16 cellular contexts compared by ENCODE assay signal in genomic region chr11:105181521-105181920, GRCh38. TPM values are rescaled to one million over a fixed set of nuclear protein-coding genes. Genes with fewer than 3 reads are reported as not detected.
DNase-seq lines count a peak whose midpoint lies in the region; ATAC-seq and TF ChIP-seq lines count a peak whose summit lies in the region.
"Had no signal": no experiment of that assay in that cellular context is flagged by ENCODE, and none has a peak within 500 bp of the region (broad histone marks: within the 10 kb centered on the region; RNA-seq: fewer than 3 reads in every experiment).

No MANE protein-coding gene starts in this region.

- H3K36me3 Mint-ChIP-seq in CD14-positive monocyte (peaks cover 3 to 4% of the 10 kb centered on the region in 2 donors), endothelial cell (ENCODE audit: low read depth, unreplicated experiment) (no peaks in the 10 kb centered on the region), Calu3 (ENCODE audit: insufficient read depth, unreplicated experiment) (no peaks in the 10 kb centered on the region)
- H3K36me3 Mint-ChIP-seq: CD4-positive, CD25-positive, alpha-beta regulatory T cell had no signal

- peak overlapping the region; percentile 42 to 54 for H3K4me3 Mint-ChIP-seq in CD14-positive monocyte
- H3K4me3 Mint-ChIP-seq in endothelial cell (ENCODE audit: unreplicated experiment) = no peak overlapping the region
- no peak overlapping the region for H3K4me3 Mint-ChIP-seq in Calu3 (ENCODE audit: low read depth, unreplicated experiment)
- H3K4me3 Mint-ChIP-seq: CD4-positive, CD25-positive, alpha-beta regulatory T cell; stimulated activated naive CD8-positive, alpha-beta T cell treated with anti-CD3 and anti-CD28 coated beads, Interleukin-15, amount 100 ng/mL, for 72 hours had no signal

- no peak overlapping the region for H3K4me3 ChIP-seq in mucosa of descending colon
- H3K4me3 ChIP-seq: esophagus squamous epithelium had no signal

- TF ChIP-seq CTCF in CD14-positive monocyte (IDR thresholded peaks at IDR 0.05) (no peak), mucosa of descending colon (IDR thresholded peaks at IDR 0.05) (no peak), endothelial cell (IDR thresholded peaks at IDR 0.05; ENCODE audit: unreplicated experiment) (no peak), GM10248 (IDR thresholded peaks at IDR 0.05; ENCODE audit: control extremely low read depth, extremely low read depth, low read depth, missing control alignments) (no peak), Calu3 (IDR thresholded peaks at IDR 0.05; ENCODE audit: unreplicated experiment) (no peak)

- peaks cover 0 to 14% (median 3%) of the 10 kb centered on the region in 7 donors for H3K9me3 Mint-ChIP-seq in CD14-positive monocyte
- no peaks in the 10 kb centered on the region for H3K9me3 Mint-ChIP-seq in endothelial cell (ENCODE audit: unreplicated experiment)
- H3K9me3 Mint-ChIP-seq in Calu3 (ENCODE audit: low read depth, unreplicated experiment) = no peaks in the 10 kb centered on the region
- H3K9me3 Mint-ChIP-seq: CD4-positive, CD25-positive, alpha-beta regulatory T cell; stimulated activated naive CD8-positive, alpha-beta T cell treated with anti-CD3 and anti-CD28 coated beads, Interleukin-15, amount 100 ng/mL, for 72 hours had no signal

- H3K4me1 Mint-ChIP-seq in CD14-positive monocyte = peaks cover 32% of the 10 kb centered on the region
- peaks cover 15% of the 10 kb centered on the region for H3K4me1 Mint-ChIP-seq in endothelial cell (ENCODE audit: unreplicated experiment)
- H3K4me1 Mint-ChIP-seq in Calu3 (ENCODE audit: low read depth, unreplicated experiment) = no peaks in the 10 kb centered on the region
- H3K4me1 Mint-ChIP-seq: CD4-positive, CD25-positive, alpha-beta regulatory T cell; stimulated activated naive CD8-positive, alpha-beta T cell treated with anti-CD3 and anti-CD28 coated beads, Interleukin-15, amount 100 ng/mL, for 72 hours had no signal

- no peaks in the 10 kb centered on the region for H3K9me3 ChIP-seq in mucosa of descending colon
- H3K9me3 ChIP-seq: esophagus squamous epithelium had no signal

- intact Hi-C loops in CD14-positive monocyte (cut with micrococcal nuclease) = loop anchor here (1.0 to 10.0 kb wide), 4 partner anchors 8 to 147 kb away; partner anchors contain the start of gene CASP1 (in 1 of the 2)
- intact Hi-C loops in mucosa of descending colon (cut with DNase I, micrococcal nuclease) = no loop called here
- intact Hi-C loops in Calu3 (cut with micrococcal nuclease; ENCODE audit: unreplicated experiment) = no loop called here

- ATAC-seq in mucosa of descending colon = peak; percentile 49
- ATAC-seq: stimulated activated naive CD8-positive, alpha-beta T cell treated with anti-CD3 and anti-CD28 coated beads, Interleukin-15, amount 100 ng/mL, for 72 hours had no signal

- POLR2A ChIA-PET in GM10248 (lab: Yijun Ruan, JAX) = no interaction called here

- no TSS peak for BruUV-seq in Calu3 (replicated peaks; lab: Mats Ljungman, UMichigan)

- DNase-seq in CD14-positive monocyte (ENCODE audit: low spot score) (peak; percentile 45), NOMO-1 treated with DMSO at 0.1 percent for 48 hours (lab: John Stamatoyannopoulos, UW; ENCODE audit: unreplicated experiment) (peak; percentile 95), epithelial cell of prostate (ENCODE audit: low read depth, low spot score) (peak; percentile 6), mucosa of descending colon (no peak), endothelial cell (ENCODE audit: low spot score) (no peak), GM10248 (ENCODE audit: extremely low spot score) (no peak), NCI-H187 treated with DMSO at 0.1 percent for 48 hours (lab: John Stamatoyannopoulos, UW) (no peak), Calu3 (no peak)
- DNase-seq: activated naive CD4-positive, alpha-beta T cell; CD4-positive, CD25-positive, alpha-beta regulatory T cell; esophagus squamous epithelium; NCI-H774; stimulated activated CD4-positive, alpha-beta T cell treated with anti-CD3 and anti-CD28 coated beads, Interleukin-4, amount 100 ng/mL, for 24 hours; stimulated activated naive CD8-positive, alpha-beta T cell treated with anti-CD3 and anti-CD28 coated beads, Interleukin-15, amount 100 ng/mL, for 72 hours; SW 1271 had no signal

- H3K27me3 Mint-ChIP-seq in CD14-positive monocyte (ENCODE audit: low read depth in 3 of 3) (peaks cover 0 to 3% (median 0%) of the 10 kb centered on the region in 3 donors), endothelial cell (ENCODE audit: unreplicated experiment) (no peaks in the 10 kb centered on the region), Calu3 (ENCODE audit: unreplicated experiment) (no peaks in the 10 kb centered on the region)
- H3K27me3 Mint-ChIP-seq: stimulated activated naive CD8-positive, alpha-beta T cell treated with anti-CD3 and anti-CD28 coated beads, Interleukin-15, amount 100 ng/mL, for 72 hours had no signal

- H3K36me3 ChIP-seq in mucosa of descending colon (ENCODE audit: low read depth) = no peaks in the 10 kb centered on the region
- H3K36me3 ChIP-seq: esophagus squamous epithelium had no signal

- H3K27ac Mint-ChIP-seq in CD14-positive monocyte = peak overlapping the region; percentile 86 to 96 (median 93)
- no peak overlapping the region for H3K27ac Mint-ChIP-seq in endothelial cell (ENCODE audit: unreplicated experiment)
- no peak overlapping the region for H3K27ac Mint-ChIP-seq in Calu3 (ENCODE audit: unreplicated experiment)
- H3K27ac Mint-ChIP-seq: CD4-positive, CD25-positive, alpha-beta regulatory T cell; stimulated activated naive CD8-positive, alpha-beta T cell treated with anti-CD3 and anti-CD28 coated beads, Interleukin-15, amount 100 ng/mL, for 72 hours had no signal

- CTCF ChIA-PET in GM10248 (lab: Yijun Ruan, JAX) (no interaction called here), Calu3 (lab: Charles Lee) (no interaction called here)

- H3K27ac ChIP-seq in epithelial cell of prostate = no peak overlapping the region

- H3K4me1 ChIP-seq in mucosa of descending colon (ENCODE audit: low read depth) = no peaks in the 10 kb centered on the region

RNA-seq across cellular contexts. Expression of gene CARD18, which starts 42.0 kb away (rescaled TPM):
- polyA plus RNA-seq in CD14-positive monocyte = not detected
- total RNA-seq in mucosa of descending colon (not detected), endothelial cell (ENCODE audit: unreplicated experiment) (not detected), Calu3 (2022) (not detected in 2 replicates)
- total RNA-seq: CD4-positive, CD25-positive, alpha-beta regulatory T cell; M059J had no signal
- polyA plus RNA-seq: CD4-positive, CD25-positive, alpha-beta regulatory T cell had no signal

Comparison
In these comparisons a context has a peak if more than half of its experiments do, and no peak if none do; other contexts are left out.
1. DNase-seq: peak in CD14-positive monocyte (single experiment), NOMO-1 treated with DMSO at 0.1 percent for 48 hours (single experiment) and epithelial cell of prostate (single experiment); none in mucosa of descending colon (0 of 3), endothelial cell (single experiment), GM10248 (single experiment), NCI-H187 treated with DMSO at 0.1 percent for 48 hours (single experiment) and Calu3 (single experiment).
2. H3K27ac Mint-ChIP-seq: peak in CD14-positive monocyte (7 of 7); none in endothelial cell (single experiment) and Calu3 (single experiment).
3. H3K4me3 Mint-ChIP-seq: peak in CD14-positive monocyte (2 of 2); none in endothelial cell (single experiment) and Calu3 (single experiment).
4. intact Hi-C loops: an anchor here in CD14-positive monocyte (1.0 to 10.0 kb wide); none called in mucosa of descending colon and Calu3.